Comparison of ENCODE assay signal across 9 cellular contexts in genomic region chr16:68995011-68995504, GRCh38.
DNase-seq lines count a peak whose midpoint lies in the region; ATAC-seq and TF ChIP-seq lines count a peak whose summit lies in the region.
"Had no signal": no experiment of that assay in that cellular context is flagged by ENCODE, and none has a peak within 500 bp of the region (broad histone marks: within the 10 kb centered on the region; RNA-seq: fewer than 3 reads in every experiment).

No MANE protein-coding gene starts in this region.

- DNase-seq in NCI-H748 (lab: John Stamatoyannopoulos, UW; ENCODE audit: unreplicated experiment) (peak; percentile 8), NCI-H748 treated with DMSO at 0.1 percent for 48 hours (lab: John Stamatoyannopoulos, UW) (no peak), PC-9 (peak; percentile 25 to 46), fibroblast of villous mesenchyme (ENCODE audit: low read depth) (no peak), epidermal melanocyte (ENCODE audit: insufficient read length, low spot score) (no peak)
- DNase-seq: central memory CD4-positive, alpha-beta T cell had no signal

- BruUV-seq in PC-9 (replicated peaks; lab: Mats Ljungman, UMichigan): no TSS peak

- H3K4me1 ChIP-seq in PC-9 (replicated peaks; ENCODE audit: insufficient read depth): peaks cover 52% of the 10 kb centered on the region
- H3K4me1 ChIP-seq in urinary bladder (ENCODE audit: insufficient read depth): no peaks in the 10 kb centered on the region

- POLR2A ChIA-PET in PC-9 (lab: Charles Lee; ENCODE audit: unreplicated experiment): no interaction called here

- no peaks in the 10 kb centered on the region for H3K9me2 ChIP-seq in PC-9 (ENCODE audit: insufficient read depth)

- CTCF ChIA-PET in PC-9 (lab: Charles Lee): no interaction called here

- no peak overlapping the region for H2AFZ ChIP-seq in PC-9

- intact Hi-C loops in PC-9 (cut with micrococcal nuclease; ENCODE audit: unreplicated experiment): no loop called here

- H3F3A ChIP-seq in PC-9 (ENCODE audit: insufficient read depth, low read depth): peaks cover 26% of the 10 kb centered on the region

- H3K4me2 ChIP-seq in PC-9: no peak overlapping the region

- no peaks in the 10 kb centered on the region for H4K20me1 ChIP-seq in PC-9 (ENCODE audit: insufficient read depth)

- H3K27ac ChIP-seq in PC-9: no peak overlapping the region
- peak overlapping the region; percentile 23 for H3K27ac ChIP-seq in urinary bladder (ENCODE audit: low read depth)

- H3K36me3 ChIP-seq in PC-9 (ENCODE audit: low read depth) (no peaks in the 10 kb centered on the region), urinary bladder (ENCODE audit: insufficient read depth) (no peaks in the 10 kb centered on the region)

- H3K79me2 ChIP-seq in PC-9 (ENCODE audit: low read depth): no peaks in the 10 kb centered on the region

- TF ChIP-seq CTCF in PC-9 (conservative IDR thresholded peaks at IDR 0.05) (peak; percentile 35; the same call in 1 of the 2 replicates), fibroblast of villous mesenchyme (IDR thresholded peaks at IDR 0.05; ENCODE audit: insufficient read depth, low read depth, low read length) (peak; percentile 48)

- H3K4me3 ChIP-seq in PC-9: no peak overlapping the region
- no peak overlapping the region for H3K4me3 ChIP-seq in fibroblast of villous mesenchyme (ENCODE audit: low read depth, low read length)
- H3K4me3 ChIP-seq in urinary bladder (ENCODE audit: low read depth, low read length): no peak overlapping the region

- H3K27me3 ChIP-seq in PC-9 (ENCODE audit: insufficient read depth, low read depth): no peaks in the 10 kb centered on the region

- no peak for ATAC-seq in HG02981 (IDR thresholded peaks at IDR 0.05; ENCODE audit: unreplicated experiment)
- no peak for ATAC-seq in activated CD4-positive, CD25-positive, alpha-beta regulatory T cell treated with anti-CD3 and anti-CD28 coated beads, Interleukin-2, amount 50 U/mL, for 24 hours

- no peaks in the 10 kb centered on the region; the same call in 1 of the 2 replicates for H3K9me3 ChIP-seq in PC-9 (ENCODE audit: insufficient read depth, low read depth)

Comparison
In these comparisons a context has a peak if more than half of its experiments do, and no peak if none do; other contexts are left out.
1. DNase-seq: peak in NCI-H748 (single experiment) and PC-9 (2 of 2); none in NCI-H748 treated with DMSO at 0.1 percent for 48 hours (single experiment), fibroblast of villous mesenchyme (single experiment) and epidermal melanocyte (single experiment).